In the genomic region with DNA sequence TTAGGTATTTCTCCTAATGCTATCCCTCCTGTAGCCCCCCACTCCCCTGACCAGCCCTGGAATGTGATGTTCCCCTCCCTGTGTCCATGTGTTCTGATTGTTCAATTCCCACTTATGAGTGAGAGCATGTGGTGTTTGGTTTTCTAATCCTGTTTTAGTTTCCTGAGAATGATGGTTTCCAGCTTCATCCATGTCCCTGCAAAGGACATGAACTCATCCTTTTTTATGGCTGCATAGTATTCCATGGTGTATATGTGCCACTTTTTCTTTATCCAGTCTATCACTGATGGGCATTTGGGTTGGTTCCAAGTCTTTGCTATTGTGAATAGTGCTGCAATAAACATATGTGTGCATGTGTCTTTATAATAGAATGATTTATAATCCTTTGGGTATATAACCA, we compare ENCODE assay signal across 3 cellular contexts.
DNase-seq lines count a peak whose midpoint lies in the region; ATAC-seq, FAIRE-seq and TF ChIP-seq lines count a peak whose summit lies in the region.
"Not testable (repeated sequence)": the region's sequence is repeated elsewhere in the genome, so short reads cannot be mapped to it uniquely, and the experiment has no call there.

No MANE protein-coding gene starts in this region.

- H3K4me1 ChIP-seq in HEK293 (ENCODE audit: control insufficient read depth, insufficient read depth, low read length); K562 (replicated peaks in 1 of 2; ENCODE audit: control insufficient read depth in 2 of 2, insufficient read depth in 2 of 2, low read length in 2 of 2): not testable (repeated sequence)

- not testable (repeated sequence) for DNase-seq in K562 (ENCODE audit: extremely low read depth in 1 of 4, low spot score in 3 of 4); endothelial cell (ENCODE audit: low spot score)

- not testable (repeated sequence) for H3K27me3 ChIP-seq in K562 (ENCODE audit: control insufficient read depth in 2 of 2, insufficient read depth in 2 of 2, low read length in 2 of 2)

- H3K79me2 ChIP-seq in K562 (ENCODE audit: control insufficient read depth, insufficient read depth, low read length): not testable (repeated sequence)

- H3K9me3 Mint-ChIP-seq in endothelial cell (ENCODE audit: unreplicated experiment): not testable (repeated sequence)

- not testable (repeated sequence) for H4K20me1 ChIP-seq in K562 (replicated peaks; ENCODE audit: control insufficient read depth, insufficient read depth, low read length)

- H3K27ac Mint-ChIP-seq in endothelial cell (ENCODE audit: unreplicated experiment): not testable (repeated sequence)

- H3K4me3 Mint-ChIP-seq in endothelial cell (ENCODE audit: unreplicated experiment): peak overlapping the region; percentile 27

- not testable (repeated sequence) for H3K27me3 Mint-ChIP-seq in endothelial cell (ENCODE audit: unreplicated experiment)

- not testable (repeated sequence) for FAIRE-seq in K562 (lab: Jason Lieb, UNC)

- not testable (repeated sequence) for BruUV-seq in K562 (replicated peaks; lab: Mats Ljungman, UMichigan)

- H3K9me3 ChIP-seq in HEK293 (ENCODE audit: control insufficient read depth, insufficient read depth, low read depth, low read length); K562 (replicated peaks; ENCODE audit: control insufficient read depth, insufficient read depth, low read depth, low read length): not testable (repeated sequence)

- intact Hi-C loops in K562 (cut with micrococcal nuclease): not testable (repeated sequence)

- POLR2A ChIA-PET in HEK293 (lab: Yijun Ruan, JAX); K562 (lab: Yijun Ruan, JAX): not testable (repeated sequence)

- not testable (repeated sequence) for H3K36me3 ChIP-seq in HEK293 (ENCODE audit: control insufficient read depth in 2 of 2, insufficient read depth in 1 of 2, low read length in 2 of 2); K562 (ENCODE audit: control insufficient read depth, insufficient read depth, low read length)

- H3K36me3 Mint-ChIP-seq in endothelial cell (ENCODE audit: low read depth, unreplicated experiment): not testable (repeated sequence)

- in situ Hi-C loops in K562 (cut with MboI): not testable (repeated sequence)

- not testable (repeated sequence) for H3K9ac ChIP-seq in K562 (ENCODE audit: insufficient read depth in 1 of 2, low read depth in 2 of 2, low read length in 2 of 2)

- not testable (repeated sequence) for H3K4me2 ChIP-seq in K562 (ENCODE audit: insufficient read depth, low read length)

- not testable (repeated sequence) for H3K4me1 Mint-ChIP-seq in endothelial cell (ENCODE audit: unreplicated experiment)

- not testable (repeated sequence) for H3K27ac ChIP-seq in HEK293 (ENCODE audit: extremely low read depth, low read depth, low read length); K562 (ENCODE audit: extremely low read depth, low read depth, low read length)

- not testable (repeated sequence) for ATAC-seq in K562

- CTCF ChIA-PET in HEK293 (lab: Yijun Ruan, JAX); K562 (lab: Yijun Ruan, JAX; ENCODE audit: low intra/inter-chr PET ratio): not testable (repeated sequence)

- not testable (repeated sequence) for TF ChIP-seq RAD21 in K562 (CRISPR knock-in tag; conservative IDR thresholded peaks at IDR 0.05 in 1 of 2, IDR thresholded peaks at IDR 0.05 in 1 of 2)

- H2AFZ ChIP-seq in K562 (ENCODE audit: low read depth, low read length): not testable (repeated sequence)

- H3K9me1 ChIP-seq in K562 (ENCODE audit: control insufficient read depth, insufficient read depth, low read length): not testable (repeated sequence)

- TF ChIP-seq CTCF in HEK293 (tag by site-specific recombination; IDR thresholded peaks at IDR 0.05); K562 (IDR thresholded peaks at IDR 0.05 in 2 of 3, conservative IDR thresholded peaks at IDR 0.05 in 1 of 3; ENCODE audit: insufficient read depth in 2 of 3, low read depth in 1 of 3, low read length in 3 of 3); endothelial cell (IDR thresholded peaks at IDR 0.05; ENCODE audit: unreplicated experiment): not testable (repeated sequence)

- not testable (repeated sequence) for TF ChIP-seq EP300 in K562 (IDR thresholded peaks at IDR 0.05; ENCODE audit: low read length)

- not testable (repeated sequence) for TF ChIP-seq POLR2A in K562 (conservative IDR thresholded peaks at IDR 0.05)

- not testable (repeated sequence) for H3K4me3 ChIP-seq in HEK293 (ENCODE audit: low read depth, low read length); K562

TF ChIP-seq in HEK293, 187 proteins besides CTCF, POLR2A, EP300 and RAD21:
- TF ChIP-seq, protein P1, sequence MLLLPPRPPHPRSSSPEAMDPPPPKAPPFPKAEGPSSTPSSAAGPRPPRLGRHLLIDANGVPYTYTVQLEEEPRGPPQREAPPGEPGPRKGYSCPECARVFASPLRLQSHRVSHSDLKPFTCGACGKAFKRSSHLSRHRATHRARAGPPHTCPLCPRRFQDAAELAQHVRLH (tag by site-specific recombination; IDR thresholded peaks at IDR 0.05): 0 out of 2 replicates have a peak, but pooled peaks have one; percentile 22
- TF ChIP-seq ZNF146 (tag by site-specific recombination; IDR thresholded peaks at IDR 0.05): peak; percentile 88

TF ChIP-seq in K562, 482 proteins besides CTCF, POLR2A, EP300 and RAD21:
- TF ChIP-seq KDM1A (IDR thresholded peaks at IDR 0.05) (peak in 1 of 2 experiments; percentile 13; a peak in 1 of 4 replicates), ZNF146 (CRISPR knock-in tag; IDR thresholded peaks at IDR 0.05; ENCODE audit: unreplicated experiment) (peak; percentile 33), BCOR (IDR thresholded peaks at IDR 0.05) (peak; percentile 72)
